Comparison of ENCODE assay signal across 8 cellular contexts in the genomic region with DNA sequence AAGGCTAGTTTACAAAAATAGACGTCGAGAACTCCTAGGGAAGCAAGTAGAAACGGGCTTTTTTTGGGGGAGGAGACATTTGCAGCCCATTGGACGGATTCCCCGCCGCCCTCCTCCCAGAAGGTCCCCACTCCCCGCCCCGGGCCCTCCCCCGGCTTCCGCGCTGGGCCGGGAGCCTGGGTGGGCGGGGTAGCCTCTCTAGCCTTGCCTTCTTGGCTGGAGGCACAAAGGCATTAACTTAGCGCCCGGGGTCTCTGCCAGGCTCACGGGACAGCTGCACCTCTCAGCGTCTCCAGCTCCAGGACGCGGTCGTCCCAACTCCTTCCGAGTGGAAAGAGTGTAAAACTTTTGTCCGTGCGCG. TPM values are rescaled to one million over a fixed set of nuclear protein-coding genes. Genes with fewer than 3 reads are reported as not detected.
DNase-seq lines count a peak whose midpoint lies in the region; ATAC-seq and TF ChIP-seq lines count a peak whose summit lies in the region.

Gene DMRTA1, plus strand, starts transcription at position 236 of the 361 bp plus-strand sequence. CDS start 242 bp downstream, outside the sequence.

- peaks cover 2% of the 10 kb centered on the region for H3K9me3 Mint-ChIP-seq in WTC11

- H3K4me1 ChIP-seq in muscle layer of colon (ENCODE audit: insufficient read depth, low read length) (peaks cover 11% of the 10 kb centered on the region), upper lobe of left lung (peaks cover 0 to 18% (median 0%) of the 10 kb centered on the region in 4 donors)

- peaks cover 22% of the 10 kb centered on the region for H3K4me1 Mint-ChIP-seq in WTC11

- H3K36me3 Mint-ChIP-seq in WTC11 = peaks cover under 1% of the 10 kb centered on the region; the same call in 1 of the 2 replicates

- ATAC-seq in GM18907 (IDR thresholded peaks at IDR 0.05; ENCODE audit: unreplicated experiment) (peak; percentile 28), WTC11 (peak; percentile 91), upper lobe of left lung (ENCODE audit: low FRiP score in 2 of 2) (peak; percentile 97 to 98)

- H3K4me3 ChIP-seq in muscle layer of colon (ENCODE audit: low read depth in 1 of 2, low read length in 2 of 2) = peak within 1 kb of the TSS; percentile 66 to 85
- peak within 1 kb of the TSS; percentile 43 to 75 (median 72) for H3K4me3 ChIP-seq in upper lobe of left lung

- H3K27me3 ChIP-seq in muscle layer of colon (ENCODE audit: control insufficient read depth in 1 of 2, insufficient read depth in 2 of 2, low read length in 2 of 2) (no peaks in the 10 kb centered on the region), upper lobe of left lung (peaks cover 0 to 12% (median 4%) of the 10 kb centered on the region in 4 donors)

- H3K4me3 Mint-ChIP-seq in WTC11 = peak within 1 kb of the TSS; percentile 80

- H3K27me3 Mint-ChIP-seq in WTC11 (ENCODE audit: low read depth) = peaks cover 7% of the 10 kb centered on the region

- H3K27ac ChIP-seq in muscle layer of colon (ENCODE audit: low read depth, low read length) = peak within 1 kb of the TSS; percentile 90
- peak within 1 kb of the TSS; percentile 85 to 90 (median 88) for H3K27ac ChIP-seq in upper lobe of left lung

- TF ChIP-seq CTCF in WTC11 (IDR thresholded peaks at IDR 0.05) = no peak
- TF ChIP-seq CTCF in upper lobe of left lung (IDR thresholded peaks at IDR 0.05) = no peak

- no peaks in the 10 kb centered on the region for H3K36me3 ChIP-seq in muscle layer of colon (ENCODE audit: insufficient read depth, low read length)
- H3K36me3 ChIP-seq in upper lobe of left lung = no peaks in the 10 kb centered on the region

- CTCF ChIA-PET in WTC11 (lab: Charles Lee) = interaction anchor here (0.7 to 1.4 kb wide), 3 partner anchors 23 to 202 kb away, joined by 3 to 5 read pairs (median 3); no protein-coding TSS in a partner anchor

- WGBS in upper lobe of left lung, 2 donors = 0 to 4% methylated on average over 9 to 16 of the region's 24 CpGs

- TF ChIP-seq POLR2A in upper lobe of left lung (IDR thresholded peaks at IDR 0.05) = peak in 1 of 4 donors; percentile 44

- peak; percentile 64 for DNase-seq in AG08395 (ENCODE audit: low spot score)
- DNase-seq in HuH-7.5 (ENCODE audit: low spot score) = peak; percentile 72
- peak; percentile 81 for DNase-seq in WTC11 (ENCODE audit: low spot score)
- peak; percentile 29 for DNase-seq in fibroblast of peridontal ligament (ENCODE audit: extremely low read depth)
- peak; percentile 87 to 94 for DNase-seq in upper lobe of left lung
- no peak for DNase-seq in LoVo (ENCODE audit: low spot score)

- H3K9me3 ChIP-seq in muscle layer of colon (ENCODE audit: low read length) = no peaks in the 10 kb centered on the region
- H3K9me3 ChIP-seq in upper lobe of left lung = no peaks in the 10 kb centered on the region

- POLR2A ChIA-PET in WTC11 (lab: Charles Lee) = no interaction called here

- H3K9ac ChIP-seq in muscle layer of colon (ENCODE audit: low read length) = peak within 1 kb of the TSS; percentile 47

- H3K27ac Mint-ChIP-seq in WTC11 = peak within 1 kb of the TSS; percentile 72

- TF ChIP-seq EP300 in upper lobe of left lung (IDR thresholded peaks at IDR 0.05) = no peak

TF ChIP-seq in WTC11, 78 proteins besides CTCF, POLR2A, EP300 and RAD21 (continues in another document):
- TF ChIP-seq, protein P1, sequence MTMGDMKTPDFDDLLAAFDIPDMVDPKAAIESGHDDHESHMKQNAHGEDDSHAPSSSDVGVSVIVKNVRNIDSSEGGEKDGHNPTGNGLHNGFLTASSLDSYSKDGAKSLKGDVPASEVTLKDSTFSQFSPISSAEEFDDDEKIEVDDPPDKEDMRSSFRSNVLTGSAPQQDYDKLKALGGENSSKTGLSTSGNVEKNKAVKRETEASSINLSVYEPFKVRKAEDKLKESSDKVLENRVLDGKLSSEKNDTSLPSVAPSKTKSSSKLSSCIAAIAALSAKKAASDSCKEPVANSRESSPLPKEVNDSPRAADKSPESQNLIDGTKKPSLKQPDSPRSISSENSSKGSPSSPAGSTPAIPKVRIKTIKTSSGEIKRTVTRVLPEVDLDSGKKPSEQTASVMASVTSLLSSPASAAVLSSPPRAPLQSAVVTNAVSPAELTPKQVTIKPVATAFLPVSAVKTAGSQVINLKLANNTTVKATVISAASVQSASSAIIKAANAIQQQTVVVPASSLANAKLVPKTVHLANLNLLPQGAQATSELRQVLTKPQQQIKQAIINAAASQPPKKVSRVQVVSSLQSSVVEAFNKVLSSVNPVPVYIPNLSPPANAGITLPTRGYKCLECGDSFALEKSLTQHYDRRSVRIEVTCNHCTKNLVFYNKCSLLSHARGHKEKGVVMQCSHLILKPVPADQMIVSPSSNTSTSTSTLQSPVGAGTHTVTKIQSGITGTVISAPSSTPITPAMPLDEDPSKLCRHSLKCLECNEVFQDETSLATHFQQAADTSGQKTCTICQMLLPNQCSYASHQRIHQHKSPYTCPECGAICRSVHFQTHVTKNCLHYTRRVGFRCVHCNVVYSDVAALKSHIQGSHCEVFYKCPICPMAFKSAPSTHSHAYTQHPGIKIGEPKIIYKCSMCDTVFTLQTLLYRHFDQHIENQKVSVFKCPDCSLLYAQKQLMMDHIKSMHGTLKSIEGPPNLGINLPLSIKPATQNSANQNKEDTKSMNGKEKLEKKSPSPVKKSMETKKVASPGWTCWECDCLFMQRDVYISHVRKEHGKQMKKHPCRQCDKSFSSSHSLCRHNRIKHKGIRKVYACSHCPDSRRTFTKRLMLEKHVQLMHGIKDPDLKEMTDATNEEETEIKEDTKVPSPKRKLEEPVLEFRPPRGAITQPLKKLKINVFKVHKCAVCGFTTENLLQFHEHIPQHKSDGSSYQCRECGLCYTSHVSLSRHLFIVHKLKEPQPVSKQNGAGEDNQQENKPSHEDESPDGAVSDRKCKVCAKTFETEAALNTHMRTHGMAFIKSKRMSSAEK (CRISPR knock-in tag; IDR thresholded peaks at IDR 0.05; ENCODE audit: borderline replicate concordance) = no peak
- TF ChIP-seq, protein P2, sequence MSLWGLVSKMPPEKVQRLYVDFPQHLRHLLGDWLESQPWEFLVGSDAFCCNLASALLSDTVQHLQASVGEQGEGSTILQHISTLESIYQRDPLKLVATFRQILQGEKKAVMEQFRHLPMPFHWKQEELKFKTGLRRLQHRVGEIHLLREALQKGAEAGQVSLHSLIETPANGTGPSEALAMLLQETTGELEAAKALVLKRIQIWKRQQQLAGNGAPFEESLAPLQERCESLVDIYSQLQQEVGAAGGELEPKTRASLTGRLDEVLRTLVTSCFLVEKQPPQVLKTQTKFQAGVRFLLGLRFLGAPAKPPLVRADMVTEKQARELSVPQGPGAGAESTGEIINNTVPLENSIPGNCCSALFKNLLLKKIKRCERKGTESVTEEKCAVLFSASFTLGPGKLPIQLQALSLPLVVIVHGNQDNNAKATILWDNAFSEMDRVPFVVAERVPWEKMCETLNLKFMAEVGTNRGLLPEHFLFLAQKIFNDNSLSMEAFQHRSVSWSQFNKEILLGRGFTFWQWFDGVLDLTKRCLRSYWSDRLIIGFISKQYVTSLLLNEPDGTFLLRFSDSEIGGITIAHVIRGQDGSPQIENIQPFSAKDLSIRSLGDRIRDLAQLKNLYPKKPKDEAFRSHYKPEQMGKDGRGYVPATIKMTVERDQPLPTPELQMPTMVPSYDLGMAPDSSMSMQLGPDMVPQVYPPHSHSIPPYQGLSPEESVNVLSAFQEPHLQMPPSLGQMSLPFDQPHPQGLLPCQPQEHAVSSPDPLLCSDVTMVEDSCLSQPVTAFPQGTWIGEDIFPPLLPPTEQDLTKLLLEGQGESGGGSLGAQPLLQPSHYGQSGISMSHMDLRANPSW (CRISPR knock-in tag; conservative IDR thresholded peaks at IDR 0.05; ENCODE audit: low read depth) = no peak
- no peak for TF ChIP-seq PREB (CRISPR knock-in tag; IDR thresholded peaks at IDR 0.05; ENCODE audit: borderline replicate concordance)
- TF ChIP-seq USF2 (CRISPR knock-in tag; IDR thresholded peaks at IDR 0.05) = no peak
- no peak for TF ChIP-seq ZNF263 (CRISPR knock-in tag; IDR thresholded peaks at IDR 0.05; ENCODE audit: low read depth)
- TF ChIP-seq OVOL2 (CRISPR knock-in tag; IDR thresholded peaks at IDR 0.05; ENCODE audit: borderline replicate concordance) = no peak
- TF ChIP-seq NFE2L1 (CRISPR knock-in tag; IDR thresholded peaks at IDR 0.05) = no peak
- TF ChIP-seq SP1 (CRISPR knock-in tag; conservative IDR thresholded peaks at IDR 0.05) = 0 out of 2 replicates have a peak, but pooled peaks have one; percentile 30
- TF ChIP-seq, protein P3, sequence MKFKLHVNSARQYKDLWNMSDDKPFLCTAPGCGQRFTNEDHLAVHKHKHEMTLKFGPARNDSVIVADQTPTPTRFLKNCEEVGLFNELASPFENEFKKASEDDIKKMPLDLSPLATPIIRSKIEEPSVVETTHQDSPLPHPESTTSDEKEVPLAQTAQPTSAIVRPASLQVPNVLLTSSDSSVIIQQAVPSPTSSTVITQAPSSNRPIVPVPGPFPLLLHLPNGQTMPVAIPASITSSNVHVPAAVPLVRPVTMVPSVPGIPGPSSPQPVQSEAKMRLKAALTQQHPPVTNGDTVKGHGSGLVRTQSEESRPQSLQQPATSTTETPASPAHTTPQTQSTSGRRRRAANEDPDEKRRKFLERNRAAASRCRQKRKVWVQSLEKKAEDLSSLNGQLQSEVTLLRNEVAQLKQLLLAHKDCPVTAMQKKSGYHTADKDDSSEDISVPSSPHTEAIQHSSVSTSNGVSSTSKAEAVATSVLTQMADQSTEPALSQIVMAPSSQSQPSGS (CRISPR knock-in tag; IDR thresholded peaks at IDR 0.05; ENCODE audit: borderline replicate concordance, low read depth) = no peak
- no peak for TF ChIP-seq FOXP1 (CRISPR knock-in tag; IDR thresholded peaks at IDR 0.05; ENCODE audit: borderline replicate concordance)

RNA-seq across cellular contexts. Expression of gene DMRTA1, which starts in this region (rescaled TPM):
- total RNA-seq in WTC11 (2021) (2.4 to 2.8 TPM (median 2.6 TPM) in 3 replicates), upper lobe of left lung (1 to 10 TPM; 1.3 to 5.7 (median 2.2) TPM)

Comparison
In these comparisons a context has a peak if more than half of its experiments do, and no peak if none do; other contexts are left out.
1. ATAC-seq: peak in every context shown above with its lines; median percentile 98 in upper lobe of left lung; 91 in WTC11; 28 in GM18907.